Comparison of ENCODE assay signal across 8 cellular contexts in the genomic region with DNA sequence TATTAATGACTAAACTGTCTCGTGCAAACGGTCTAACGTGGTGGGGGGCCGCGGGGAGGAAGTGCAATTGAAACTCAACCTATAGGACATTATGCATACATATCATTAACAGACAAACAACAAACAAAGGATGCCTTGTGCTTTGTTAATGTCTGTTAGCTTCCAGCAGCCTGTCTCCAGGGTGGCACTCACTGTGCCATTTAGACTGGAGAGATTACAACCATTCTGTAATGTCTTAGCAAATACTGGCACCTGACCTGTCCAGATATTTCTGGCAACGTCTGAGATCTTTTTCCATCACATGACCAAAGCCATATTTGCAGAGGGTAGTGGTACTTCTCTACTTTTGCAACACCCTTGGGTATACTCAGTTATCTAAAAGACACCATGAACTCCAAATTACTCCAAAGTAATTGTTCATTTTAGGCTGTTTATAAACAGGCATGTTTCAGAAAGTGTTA. TPM values are rescaled to one million over a fixed set of nuclear protein-coding genes. Genes with fewer than 3 reads are reported as not detected.
DNase-seq lines count a peak whose midpoint lies in the region; ATAC-seq and TF ChIP-seq lines count a peak whose summit lies in the region.

No MANE protein-coding gene starts in this region.

- H2BK120ac ChIP-seq in mesenchymal stem cell (ENCODE audit: low read depth, low read length): no peak overlapping the region

- H3K27me3 Mint-ChIP-seq in activated naive CD4-positive, alpha-beta T cell treated with anti-CD3 and anti-CD28 coated beads, Interleukin-2, amount 50 U/mL, for 24 hours: peaks cover 11% of the 10 kb centered on the region

- no peak overlapping the region for H4K91ac ChIP-seq in mesenchymal stem cell (ENCODE audit: low read length)

- no peak overlapping the region for H3K27ac Mint-ChIP-seq in activated naive CD4-positive, alpha-beta T cell treated with anti-CD3 and anti-CD28 coated beads, Interleukin-2, amount 50 U/mL, for 24 hours

- peaks cover 10% of the 10 kb centered on the region for H3K4me1 Mint-ChIP-seq in activated naive CD4-positive, alpha-beta T cell treated with anti-CD3 and anti-CD28 coated beads, Interleukin-2, amount 50 U/mL, for 24 hours

- no peak overlapping the region for H2BK5ac ChIP-seq in mesenchymal stem cell (ENCODE audit: low read depth, low read length, poor library complexity, severe bottlenecking)

- DNase-seq in activated naive CD4-positive, alpha-beta T cell (lab: John Stamatoyannopoulos, UW): no peak
- no peak for DNase-seq in ascending aorta (ENCODE audit: low spot score in 2 of 2)
- DNase-seq in mesenchymal stem cell: peak; percentile 35
- no peak for DNase-seq in aorta
- DNase-seq in NCI-H1092 (lab: John Stamatoyannopoulos, UW): no peak
- no peak for DNase-seq in activated CD8-positive, alpha-beta memory T cell treated with anti-CD3 and anti-CD28 coated beads, Interleukin-2, amount 50 U/mL, for 4 hours

- peak overlapping the region; percentile 89 to 92 for H3K27ac ChIP-seq in ascending aorta
- H3K27ac ChIP-seq in mesenchymal stem cell (ENCODE audit: low read length, poor library complexity, severe bottlenecking): no peak overlapping the region
- no peak overlapping the region for H3K27ac ChIP-seq in aorta (ENCODE audit: low read depth in 1 of 2, low read length in 2 of 2)

- H3K4me1 ChIP-seq in ascending aorta (peaks cover 0 to 12% of the 10 kb centered on the region in 2 donors), mesenchymal stem cell (ENCODE audit: control insufficient read depth, insufficient read depth, low read depth, low read length) (peaks cover 6% of the 10 kb centered on the region), aorta (ENCODE audit: control insufficient read depth in 1 of 2, insufficient read depth in 2 of 2, low read length in 2 of 2) (no peaks in the 10 kb centered on the region)

- H3K18ac ChIP-seq in mesenchymal stem cell (ENCODE audit: low read depth in 1 of 2, low read length in 2 of 2): no peak overlapping the region

- no peaks in the 10 kb centered on the region for H3K36me3 Mint-ChIP-seq in activated naive CD4-positive, alpha-beta T cell treated with anti-CD3 and anti-CD28 coated beads, Interleukin-2, amount 50 U/mL, for 24 hours

- no peak overlapping the region for H2BK15ac ChIP-seq in mesenchymal stem cell (ENCODE audit: low read depth, poor library complexity, severe bottlenecking)

- H4K8ac ChIP-seq in mesenchymal stem cell (ENCODE audit: low read length): no peak overlapping the region

- H3K9ac ChIP-seq in mesenchymal stem cell (ENCODE audit: low read length): peak overlapping the region; percentile 93

- ATAC-seq in aorta (ENCODE audit: low FRiP score): peak; percentile 3
- ATAC-seq in GM18907 (IDR thresholded peaks at IDR 0.05; ENCODE audit: unreplicated experiment): no peak

- H2AFZ ChIP-seq in mesenchymal stem cell (ENCODE audit: low read depth, low read length): no peak overlapping the region

- H3K4me3 ChIP-seq in ascending aorta (peak overlapping the region; percentile 57), mesenchymal stem cell (ENCODE audit: insufficient read depth in 1 of 2, low read depth in 1 of 2, low read length in 2 of 2) (peak overlapping the region in 1 of 2 experiments; percentile 74), aorta (ENCODE audit: low read length in 2 of 2) (peak overlapping the region in 1 of 2 donors; percentile 60)

- H3K9me3 Mint-ChIP-seq in activated naive CD4-positive, alpha-beta T cell treated with anti-CD3 and anti-CD28 coated beads, Interleukin-2, amount 50 U/mL, for 24 hours: no peaks in the 10 kb centered on the region

- no peak for TF ChIP-seq CTCF in ascending aorta (IDR thresholded peaks at IDR 0.05)

- no peak overlapping the region for H3K14ac ChIP-seq in mesenchymal stem cell (ENCODE audit: low read length in 2 of 2)

- H3K4me2 ChIP-seq in mesenchymal stem cell (ENCODE audit: low read length, poor library complexity, severe bottlenecking): peak overlapping the region; percentile 55

- no peak overlapping the region for H2AK5ac ChIP-seq in mesenchymal stem cell (ENCODE audit: low read length, severe bottlenecking)

- H3K23ac ChIP-seq in mesenchymal stem cell (ENCODE audit: low read length in 2 of 2): no peak overlapping the region

- intact Hi-C loops in ascending aorta (cut with DNase I): loop anchor here (5.0 to 10.0 kb wide), 5 partner anchors 39 to 918 kb away; a partner anchor contains a TSS
- intact Hi-C loops in aorta (cut with DNase I): loop anchor here in 1 of 2 donors (5.0 to 10.0 kb wide), 2 partner anchors 148 to 409 kb away; no protein-coding TSS in a partner anchor

- H3K79me1 ChIP-seq in mesenchymal stem cell (replicated peaks; ENCODE audit: low read length, poor library complexity, severe bottlenecking): peaks cover 1% of the 10 kb centered on the region

- H3K27me3 ChIP-seq in ascending aorta (no peaks in the 10 kb centered on the region), mesenchymal stem cell (ENCODE audit: control insufficient read depth in 1 of 2, insufficient read depth in 1 of 2, low read length in 2 of 2) (no peaks in the 10 kb centered on the region), aorta (ENCODE audit: control insufficient read depth in 1 of 2, insufficient read depth in 2 of 2, low read length in 1 of 2) (no peaks in the 10 kb centered on the region)

- H3K9me3 ChIP-seq in ascending aorta: no peaks in the 10 kb centered on the region
- H3K9me3 ChIP-seq in mesenchymal stem cell (ENCODE audit: control insufficient read depth, low read length): no peaks in the 10 kb centered on the region
- H3K9me3 ChIP-seq in aorta (ENCODE audit: control insufficient read depth, low read length): no peaks in the 10 kb centered on the region

- peak overlapping the region; percentile 80 for H3K4me3 Mint-ChIP-seq in activated naive CD4-positive, alpha-beta T cell treated with anti-CD3 and anti-CD28 coated beads, Interleukin-2, amount 50 U/mL, for 24 hours

- peak overlapping the region in 1 of 2 experiments; percentile 10 for H2BK12ac ChIP-seq in mesenchymal stem cell (ENCODE audit: low read length in 2 of 2)

- WGBS in mesenchymal stem cell: 4% methylated on average over 6 of the region's 6 CpGs
- WGBS in aorta, 2 donors: 29 to 32% methylated on average over 6 of the region's 6 CpGs

- no peaks in the 10 kb centered on the region for H3K36me3 ChIP-seq in ascending aorta
- no peaks in the 10 kb centered on the region for H3K36me3 ChIP-seq in mesenchymal stem cell (ENCODE audit: control insufficient read depth in 1 of 2, insufficient read depth in 2 of 2, low read depth in 1 of 2, low read length in 2 of 2)
- H3K36me3 ChIP-seq in aorta (ENCODE audit: control insufficient read depth in 1 of 2, insufficient read depth in 2 of 2, low read length in 1 of 2): no peaks in the 10 kb centered on the region

- H3K4ac ChIP-seq in mesenchymal stem cell (ENCODE audit: low read depth in 1 of 2, low read length in 2 of 2): no peak overlapping the region

RNA-seq across cellular contexts. Expression of a gene that starts 11.6 kb away (rescaled TPM):
- total RNA-seq in ascending aorta (2.9 TPM), aorta (10 to 100 TPM; 12.0 to 49.9 TPM)
- polyA plus RNA-seq in mesenchymal stem cell (2013, experiment 1 of 2): 10.1 TPM
- polyA plus RNA-seq in mesenchymal stem cell (2013, experiment 2 of 2): 9.7 TPM
- 1 to 10 TPM; 4.3 to 6.3 TPM for polyA plus RNA-seq in aorta

Comparison
In these comparisons a context has a peak if more than half of its experiments do, and no peak if none do; other contexts are left out.
1. H3K27ac ChIP-seq: peak in ascending aorta (2 of 2); none in mesenchymal stem cell (single experiment) and aorta (0 of 2).